36 cellular contexts compared by ENCODE assay signal in genomic region chr10:118273662-118274061, GRCh38.
"Had no signal": no experiment of that assay in that cellular context is flagged by ENCODE, and none has a peak within 500 bp of the region (broad histone marks: within the 10 kb centered on the region; RNA-seq: fewer than 3 reads in every experiment).

No MANE protein-coding gene starts in this region.

- DNase-seq: Karpas-422, Kasumi-1, MG63, MM.1S, MV-4-11, NCI-H1048, NCI-H1092, NCI-H1092 treated with DMSO at 0.1 percent for 48 hours, NCI-H1105, NCI-H1105 treated with DMSO at 0.1 percent for 48 hours, NCI-H1417, NCI-H1417 treated with DMSO at 0.1 percent for 48 hours, NCI-H1436, NCI-H1436 treated with DMSO at 0.1 percent for 48 hours, NCI-H146, NCI-H1694, NCI-H1694 treated with DMSO at 0.1 percent for 48 hours, NCI-H187, NCI-H187 treated with DMSO at 0.1 percent for 48 hours, NCI-H1930, NCI-H2029, NCI-H2029 treated with DMSO at 0.1 percent for 48 hours, NCI-H2081, NCI-H2081 treated with DMSO at 0.1 percent for 48 hours, NCI-H2107, NCI-H2171, NCI-H2171 treated with DMSO at 0.1 percent for 48 hours, NCI-H2227 treated with DMSO at 0.1 percent for 48 hours, NCI-H226, NCI-H345, NCI-H446, NCI-H446 treated with DMSO at 0.1 percent for 48 hours, NCI-H510A, NCI-H510A treated with DMSO at 0.1 percent for 48 hours, NCI-H524, NCI-H524 treated with DMSO at 0.1 percent for 48 hours had no signal

- H3K36me3 ChIP-seq: MG63 had no signal

- H3K9me3 ChIP-seq: MG63 had no signal

- H3K4me3 ChIP-seq: MG63 had no signal

- H3K27me3 ChIP-seq: MG63 had no signal
